ENCODE assay signal across 11 cellular contexts in genomic region chr18:79397830-79398761, GRCh38. TPM values are rescaled to one million over a fixed set of nuclear protein-coding genes. Genes with fewer than 3 reads are reported as not detected.
DNase-seq lines count a peak whose midpoint lies in the region; ATAC-seq, FAIRE-seq and TF ChIP-seq lines count a peak whose summit lies in the region.
"Had no signal": no experiment of that assay in that cellular context is flagged by ENCODE, and none has a peak within 500 bp of the region (broad histone marks: within the 10 kb centered on the region; RNA-seq: fewer than 3 reads in every experiment).

No MANE protein-coding gene starts in this region.

- H3K36me3 ChIP-seq in BLaER1 (no peaks in the 10 kb centered on the region), Loucy (ENCODE audit: insufficient read depth, low read length) (no peaks in the 10 kb centered on the region), K562 (ENCODE audit: control insufficient read depth, insufficient read depth, low read length) (no peaks in the 10 kb centered on the region)
- H3K36me3 ChIP-seq: gastrocnemius medialis had no signal

- WGBS in K562 (ENCODE audit: insufficient coverage, low coverage, missing lambda C conversion rate): 85% methylated on average over 16 of the region's 38 CpGs

- peaks cover 20 to 56% (median 36%) of the 10 kb centered on the region in 4 donors for H3K4me1 Mint-ChIP-seq in naive thymus-derived CD8-positive, alpha-beta T cell

- peaks cover 0 to 4% (median 0%) of the 10 kb centered on the region in 3 donors for H3K36me3 Mint-ChIP-seq in naive thymus-derived CD8-positive, alpha-beta T cell

- H3K27ac ChIP-seq in BLaER1: peak overlapping the region; percentile 91
- H3K27ac ChIP-seq in K562 (ENCODE audit: extremely low read depth, low read depth, low read length): no peak overlapping the region

- H2AFZ ChIP-seq in Loucy (ENCODE audit: low read length): no peak overlapping the region
- no peak overlapping the region for H2AFZ ChIP-seq in K562 (ENCODE audit: low read depth, low read length)

- H4K20me1 ChIP-seq in BLaER1 (peaks cover 36% of the 10 kb centered on the region), Loucy (ENCODE audit: insufficient read depth, low read length, poor library complexity, severe bottlenecking) (peaks cover 1% of the 10 kb centered on the region), K562 (replicated peaks; ENCODE audit: control insufficient read depth, insufficient read depth, low read length) (no peaks in the 10 kb centered on the region)

- peak overlapping the region in 9 of 10 donors; percentile 48 to 94 (median 89) for H3K27ac Mint-ChIP-seq in naive thymus-derived CD8-positive, alpha-beta T cell

- no TSS peak for BruUV-seq in K562 (replicated peaks; lab: Mats Ljungman, UMichigan)

- no peaks in the 10 kb centered on the region for H3K9me2 ChIP-seq in Loucy (replicated peaks; ENCODE audit: low read depth, low read length)

- CTCF ChIA-PET in K562 (lab: Yijun Ruan, JAX; ENCODE audit: low intra/inter-chr PET ratio): no interaction called here

- H3K4me2 ChIP-seq in BLaER1: peak overlapping the region; percentile 90
- H3K4me2 ChIP-seq in Loucy (ENCODE audit: low read depth, low read length, poor library complexity, severe bottlenecking): peak overlapping the region; percentile 74
- no peak overlapping the region for H3K4me2 ChIP-seq in K562 (ENCODE audit: insufficient read depth, low read length)

- peaks cover 42% of the 10 kb centered on the region for H3K79me2 ChIP-seq in Loucy (ENCODE audit: insufficient read depth, low read length)
- H3K79me2 ChIP-seq in K562 (ENCODE audit: control insufficient read depth, insufficient read depth, low read length): peaks cover 9% of the 10 kb centered on the region

- POLR2A ChIA-PET in K562 (lab: Yijun Ruan, JAX): interaction anchor here (1.0 kb wide), 2 partner anchors 10 to 122 kb away, joined by 3 read pairs; no protein-coding TSS in a partner anchor
- POLR2A ChIA-PET in naive thymus-derived CD8-positive, alpha-beta T cell (lab: Charles Lee): interaction anchor here (0.7 to 2.4 kb wide), 5 partner anchors 9 to 329 kb away, joined by 3 to 21 read pairs (median 4); partner anchors contain the start of gene ATP9B

- no peaks in the 10 kb centered on the region for H3F3A ChIP-seq in Loucy (ENCODE audit: low read depth)

- FAIRE-seq in K562 (lab: Jason Lieb, UNC): no peak

- no peaks in the 10 kb centered on the region for H3K9me3 Mint-ChIP-seq in naive thymus-derived CD8-positive, alpha-beta T cell

- H3K4me1 ChIP-seq in BLaER1 (peaks cover 73% of the 10 kb centered on the region), Loucy (ENCODE audit: insufficient read depth, low read length, poor library complexity, severe bottlenecking) (peaks cover 45% of the 10 kb centered on the region), K562 (replicated peaks in 1 of 2; ENCODE audit: control insufficient read depth in 2 of 2, insufficient read depth in 2 of 2, low read length in 2 of 2) (peaks cover 0 to 78% of the 10 kb centered on the region in 2 experiments; a peak in 3 of 5 replicates)

- TF ChIP-seq EP300 in K562 (IDR thresholded peaks at IDR 0.05; ENCODE audit: low read length): no peak

- H3K4me3 Mint-ChIP-seq in naive thymus-derived CD8-positive, alpha-beta T cell: peak overlapping the region; percentile 69 to 94 (median 86)

- TF ChIP-seq RAD21 in K562 (CRISPR knock-in tag; conservative IDR thresholded peaks at IDR 0.05 in 1 of 2, IDR thresholded peaks at IDR 0.05 in 1 of 2): no peak

- peaks cover 57% of the 10 kb centered on the region for H3K27me3 ChIP-seq in BLaER1
- H3K27me3 ChIP-seq in Loucy (ENCODE audit: insufficient read depth, low read length, poor library complexity, severe bottlenecking): no peaks in the 10 kb centered on the region
- no peaks in the 10 kb centered on the region for H3K27me3 ChIP-seq in K562 (ENCODE audit: control insufficient read depth in 2 of 2, insufficient read depth in 2 of 2, low read length in 2 of 2)
- H3K27me3 ChIP-seq: gastrocnemius medialis had no signal

- in situ Hi-C loops in K562 (cut with MboI): no loop called here

- TF ChIP-seq CTCF in Loucy (conservative IDR thresholded peaks at IDR 0.05; ENCODE audit: low read length) (no peak), K562 (IDR thresholded peaks at IDR 0.05 in 2 of 3, conservative IDR thresholded peaks at IDR 0.05 in 1 of 3; ENCODE audit: insufficient read depth in 2 of 3, low read depth in 1 of 3, low read length in 3 of 3) (no peak)

- H3K9me1 ChIP-seq in K562 (ENCODE audit: control insufficient read depth, insufficient read depth, low read length): peaks cover 3% of the 10 kb centered on the region

- no peak for DNase-seq in K562 (ENCODE audit: extremely low read depth in 1 of 4, low spot score in 3 of 4)
- peak in 1 of 10 donors; percentile 51 for DNase-seq in naive thymus-derived CD8-positive, alpha-beta T cell
- no peak for DNase-seq in NCI-H1436 treated with DMSO at 0.1 percent for 48 hours (lab: John Stamatoyannopoulos, UW)
- no peak for DNase-seq in kidney glomerular epithelial cell (lab: John Stamatoyannopoulos, UW)
- DNase-seq: activated CD8-positive, alpha-beta memory T cell treated with anti-CD3 and anti-CD28 coated beads for 24 hours; gastrocnemius medialis had no signal

- H3K4me3 ChIP-seq in BLaER1: peak overlapping the region; percentile 78
- peak overlapping the region; percentile 70 for H3K4me3 ChIP-seq in Loucy (ENCODE audit: low read length, poor library complexity, severe bottlenecking)
- no peak overlapping the region for H3K4me3 ChIP-seq in K562

- intact Hi-C loops in K562 (cut with micrococcal nuclease): loop anchor here (5.0 kb wide), 2 partner anchors 109 to 129 kb away; no protein-coding TSS in a partner anchor

- no peak for ATAC-seq in K562
- no peak for ATAC-seq in naive thymus-derived CD8-positive, alpha-beta T cell
- ATAC-seq in HG03378 (IDR thresholded peaks at IDR 0.05; ENCODE audit: unreplicated experiment): no peak
- ATAC-seq in HG03196 (IDR thresholded peaks at IDR 0.05; ENCODE audit: unreplicated experiment): no peak
- ATAC-seq: gastrocnemius medialis had no signal

- no peaks in the 10 kb centered on the region for H3K27me3 Mint-ChIP-seq in naive thymus-derived CD8-positive, alpha-beta T cell

- peak overlapping the region; percentile 86 for H3K9ac ChIP-seq in BLaER1
- H3K9ac ChIP-seq in Loucy (ENCODE audit: low read depth, low read length, poor library complexity, severe bottlenecking): peak overlapping the region; percentile 94
- H3K9ac ChIP-seq in K562 (ENCODE audit: insufficient read depth in 1 of 2, low read depth in 2 of 2, low read length in 2 of 2): no peak overlapping the region; a peak in 1 of 4 replicates

- H3K9me3 ChIP-seq in BLaER1: no peaks in the 10 kb centered on the region
- H3K9me3 ChIP-seq in Loucy (ENCODE audit: insufficient read depth, low read depth, low read length): no peaks in the 10 kb centered on the region
- H3K9me3 ChIP-seq in K562 (replicated peaks; ENCODE audit: control insufficient read depth, insufficient read depth, low read depth, low read length): no peaks in the 10 kb centered on the region
- H3K9me3 ChIP-seq: gastrocnemius medialis had no signal

- TF ChIP-seq POLR2A in K562 (conservative IDR thresholded peaks at IDR 0.05): no peak

TF ChIP-seq in K562, 482 proteins besides CTCF, POLR2A, EP300 and RAD21:
- TF ChIP-seq SRSF3 (IDR thresholded peaks at IDR 0.05; ENCODE audit: insufficient read depth, low read length): no peak
- TF ChIP-seq ZFX (CRISPR knock-in tag; IDR thresholded peaks at IDR 0.05): peak; percentile 16; the same call in 1 of the 2 replicates

RNA-seq across cellular contexts. Expression of gene NFATC1, which starts 2.4 kb away (rescaled TPM):
- total RNA-seq in K562 (2011; cell fraction: chromatin; rRNA removed; ENCODE audit: low replicate concordance): 22.7 and 26.3 TPM in 2 replicates
- total RNA-seq in K562 (2011; cell fraction: nucleolus; rRNA removed): 11.4 and 14.5 TPM in 2 replicates
- total RNA-seq in K562 (2011; cell fraction: nucleoplasm; rRNA removed): 10.2 and 10.4 TPM in 2 replicates
- total RNA-seq in K562 (2014; rRNA removed) (2.5 and 5.3 TPM in 2 replicates), K562 (2014; rRNA removed; fragmentation: Illumina TruSeq; extraction: Trizol) (2.1 and 2.3 TPM in 2 replicates), K562 (2015; rRNA removed; fragmentation: Illumina TruSeq; extraction: Trizol) (2.2 and 2.8 TPM in 2 replicates), K562 (2021) (13.7 and 16.4 TPM in 2 replicates)
- polyA plus RNA-seq in K562 (2011; rRNA removed) (1.9 and 2.4 TPM in 2 replicates), K562 (2014; fragmentation: Illumina TruSeq; extraction: Trizol) (6.1 and 9.6 TPM in 2 replicates), K562 (2014; fragmentation: Nextera tagmentation; extraction: Ambion mirVana) (1 to 10 TPM; 1.1 to 1.2 TPM), K562 (2014; rRNA removed) (2.6 and 6.3 TPM in 2 replicates)
- polyA plus RNA-seq in K562 (2011; cell fraction: cytosol; rRNA removed): 2.8 and 3.7 TPM in 2 replicates
- polyA plus RNA-seq in K562 (2011; cell fraction: nucleus; rRNA removed): 6.6 and 10.1 TPM in 2 replicates
- 8.3 and 8.6 TPM in 2 replicates for polyA plus RNA-seq in K562 (2012)
- polyA minus RNA-seq in K562 (2011; rRNA and poly(A)+ RNA removed): 2.5 and 4.0 TPM in 2 replicates
- polyA minus RNA-seq in K562 (2011; cell fraction: cytosol; rRNA and poly(A)+ RNA removed): 7.3 and 13.0 TPM in 2 replicates
- 6.7 and 6.9 TPM in 2 replicates for polyA minus RNA-seq in K562 (2011; cell fraction: nucleus; rRNA and poly(A)+ RNA removed)
- 10 to 100 TPM; 50.2 to 51.0 TPM for total RNA-seq in naive thymus-derived CD8-positive, alpha-beta T cell
- polyA plus RNA-seq in naive thymus-derived CD8-positive, alpha-beta T cell: 10 to 100 TPM; 12.7 to 34.9 (median 17.4) TPM
- total RNA-seq: HT-29 had no signal

Comparison
In these comparisons a context has a peak if more than half of its experiments do, and no peak if none do; other contexts are left out.
1. H3K9ac ChIP-seq: peak in BLaER1 (single experiment) and Loucy (single experiment); none in K562 (0 of 2).